ENCODE assay signal across 13 cellular contexts in genomic region chr6:145699462-145699861, GRCh38. TPM values are rescaled to one million over a fixed set of nuclear protein-coding genes. Genes with fewer than 3 reads are reported as not detected.
DNase-seq lines count a peak whose midpoint lies in the region; ATAC-seq and TF ChIP-seq lines count a peak whose summit lies in the region.
"Had no signal": no experiment of that assay in that cellular context is flagged by ENCODE, and none has a peak within 500 bp of the region (broad histone marks: within the 10 kb centered on the region; RNA-seq: fewer than 3 reads in every experiment).

No MANE protein-coding gene starts in this region.

- no peak overlapping the region for H3K4me3 ChIP-seq in AG10803 (ENCODE audit: low read length)

- TF ChIP-seq CTCF in AG10803 (conservative IDR thresholded peaks at IDR 0.05; ENCODE audit: low read length): no peak
- no peak for TF ChIP-seq CTCF in omental fat pad (IDR thresholded peaks at IDR 0.05)

- DNase-seq in AG10803 (ENCODE audit: low read depth): peak; percentile 45
- DNase-seq in NCI-H226: peak; percentile 62
- peak; percentile 30 to 83 for DNase-seq in dermis microvascular lymphatic vessel endothelial cell (ENCODE audit: low read depth in 2 of 2)
- peak; percentile 57 to 79 for DNase-seq in lung microvascular endothelial cell (ENCODE audit: low read depth in 2 of 2)
- DNase-seq in omental fat pad (ENCODE audit: low spot score): no peak
- no peak for DNase-seq in COLO668 (lab: John Stamatoyannopoulos, UW; ENCODE audit: unreplicated experiment)
- no peak for DNase-seq in GM19238 (ENCODE audit: insufficient read length, low spot score)
- DNase-seq: activated naive CD4-positive, alpha-beta T cell treated with anti-CD3 and anti-CD28 coated beads, Interleukin-2, amount 50 U/mL, for 16 hours; central memory CD4-positive, alpha-beta T cell; KBM-7; NCI-H1436; nucleus accumbens had no signal

- ATAC-seq in GM19397 (IDR thresholded peaks at IDR 0.05; ENCODE audit: unreplicated experiment) (no peak), omental fat pad (ENCODE audit: low FRiP score) (no peak)

RNA-seq across cellular contexts. Expression of gene EPM2A, which starts 35.9 kb away (rescaled TPM):
- 5.6 and 5.9 TPM in 2 replicates for total RNA-seq in dermis microvascular lymphatic vessel endothelial cell
- total RNA-seq in lung microvascular endothelial cell: 5.0 and 10.5 TPM in 2 replicates
- total RNA-seq in omental fat pad: 10 to 100 TPM; 11.2 to 15.3 (median 14.1) TPM

Comparison
In these comparisons a context has a peak if more than half of its experiments do, and no peak if none do; other contexts are left out.
1. DNase-seq: peak in AG10803 (single experiment), NCI-H226 (single experiment), dermis microvascular lymphatic vessel endothelial cell (2 of 2) and lung microvascular endothelial cell (2 of 2); none in omental fat pad (single experiment), COLO668 (single experiment) and GM19238 (single experiment).